Comparison of ENCODE assay signal across 8 cellular contexts in the genomic region with DNA sequence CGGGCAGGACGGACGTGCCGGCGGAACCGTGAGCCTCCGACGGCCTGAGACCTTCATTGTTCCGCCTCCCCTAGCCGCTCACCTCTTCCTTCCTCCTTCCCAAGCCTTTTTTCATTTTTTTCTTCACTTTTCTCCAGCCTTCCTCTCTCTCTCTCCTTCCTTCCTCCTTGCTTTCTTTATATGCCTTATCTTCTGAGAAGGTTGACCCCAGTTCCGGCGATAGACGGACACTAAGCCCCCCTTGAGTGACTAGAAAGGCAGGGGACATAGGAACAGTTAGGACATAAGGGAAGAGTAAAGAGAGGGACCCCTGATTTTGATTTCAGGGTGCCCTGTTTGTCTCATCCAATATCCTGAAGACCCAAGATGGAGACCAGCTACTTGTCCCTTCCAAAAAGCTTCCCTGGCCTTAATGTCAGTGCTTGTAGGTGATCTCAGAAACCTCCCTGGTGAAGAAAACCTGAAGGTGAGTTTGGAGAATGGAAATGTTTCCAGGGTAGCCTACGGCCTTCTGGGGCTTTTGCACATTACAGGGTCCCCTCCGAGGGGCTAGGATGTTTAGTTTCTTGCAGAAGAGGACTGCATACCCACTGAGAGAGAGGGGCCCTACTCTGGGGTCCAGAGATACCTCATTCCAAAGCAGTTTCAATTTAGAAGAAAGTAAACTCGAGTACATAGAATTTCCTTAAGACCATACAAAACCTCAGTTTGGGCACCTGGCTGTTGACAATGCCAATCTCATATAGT. TPM values are rescaled to one million over a fixed set of nuclear protein-coding genes. Genes with fewer than 3 reads are reported as not detected.
DNase-seq lines count a peak whose midpoint lies in the region; ATAC-seq and TF ChIP-seq lines count a peak whose summit lies in the region.

No MANE protein-coding gene starts in this region.

- no peaks in the 10 kb centered on the region for H3K36me3 ChIP-seq in lower lobe of right lung
- H3K36me3 ChIP-seq in vagina = no peaks in the 10 kb centered on the region

- H3K9me3 Mint-ChIP-seq in stimulated activated naive CD8-positive, alpha-beta T cell treated with anti-CD3 and anti-CD28 coated beads, Interleukin-15, Interleukin-2, amounts not matched to agents 100 ng/mL and 50 ng/mL, for 24 hours = no peaks in the 10 kb centered on the region

- H3K4me3 Mint-ChIP-seq in stimulated activated naive CD8-positive, alpha-beta T cell treated with anti-CD3 and anti-CD28 coated beads, Interleukin-15, Interleukin-2, amounts not matched to agents 100 ng/mL and 50 ng/mL, for 24 hours = peak overlapping the region; percentile 89

- no peak for TF ChIP-seq CTCF in astrocyte of the spinal cord (IDR thresholded peaks at IDR 0.05; ENCODE audit: low read depth, low read length)
- TF ChIP-seq CTCF in lower lobe of right lung (IDR thresholded peaks at IDR 0.05) = no peak
- no peak for TF ChIP-seq CTCF in vagina (IDR thresholded peaks at IDR 0.05)

- H3K27me3 ChIP-seq in lower lobe of right lung (ENCODE audit: low read depth) = peaks cover 11% of the 10 kb centered on the region
- no peaks in the 10 kb centered on the region for H3K27me3 ChIP-seq in vagina

- peak overlapping the region; percentile 85 for H3K27ac Mint-ChIP-seq in stimulated activated naive CD8-positive, alpha-beta T cell treated with anti-CD3 and anti-CD28 coated beads, Interleukin-15, Interleukin-2, amounts not matched to agents 100 ng/mL and 50 ng/mL, for 24 hours

- no peaks in the 10 kb centered on the region for H3K36me3 Mint-ChIP-seq in stimulated activated naive CD8-positive, alpha-beta T cell treated with anti-CD3 and anti-CD28 coated beads, Interleukin-15, Interleukin-2, amounts not matched to agents 100 ng/mL and 50 ng/mL, for 24 hours (ENCODE audit: low read depth)

- H3K4me3 ChIP-seq in astrocyte of the spinal cord (ENCODE audit: low read depth, low read length) (peak overlapping the region; percentile 76), lower lobe of right lung (peak overlapping the region; percentile 86), vagina (peak overlapping the region; percentile 84 to 85)

- peaks cover 56% of the 10 kb centered on the region for H3K27me3 Mint-ChIP-seq in stimulated activated naive CD8-positive, alpha-beta T cell treated with anti-CD3 and anti-CD28 coated beads, Interleukin-15, Interleukin-2, amounts not matched to agents 100 ng/mL and 50 ng/mL, for 24 hours

- H3K4me1 ChIP-seq in lower lobe of right lung = peaks cover 63% of the 10 kb centered on the region
- peaks cover 42% of the 10 kb centered on the region for H3K4me1 ChIP-seq in vagina

- in situ Hi-C loops in astrocyte of the spinal cord (cut with HindIII; ENCODE audit: low sequenced_read_pairs) = no loop called here

- no peaks in the 10 kb centered on the region for H3K9me3 ChIP-seq in lower lobe of right lung
- H3K9me3 ChIP-seq in vagina = no peaks in the 10 kb centered on the region

- no peak for DNase-seq in stimulated activated naive CD8-positive, alpha-beta T cell treated with anti-CD3 and anti-CD28 coated beads, Interleukin-15, Interleukin-2, amounts not matched to agents 100 U/mL and 50 U/mL, for 24 hours
- DNase-seq in astrocyte of the spinal cord (ENCODE audit: low read depth, low spot score) = peak; percentile 38
- no peak for DNase-seq in lower lobe of right lung
- peak in 1 of 2 donors; percentile 84 for DNase-seq in vagina (ENCODE audit: extremely low spot score in 2 of 2)

- no peak for TF ChIP-seq POLR2A in vagina (IDR thresholded peaks at IDR 0.05)

- H3K27ac ChIP-seq in lower lobe of right lung (peak overlapping the region; percentile 72), vagina (peak overlapping the region; percentile 96)

- H3K4me1 Mint-ChIP-seq in stimulated activated naive CD8-positive, alpha-beta T cell treated with anti-CD3 and anti-CD28 coated beads, Interleukin-15, Interleukin-2, amounts not matched to agents 100 ng/mL and 50 ng/mL, for 24 hours (ENCODE audit: low read depth) = peaks cover 59% of the 10 kb centered on the region

- no peak for ATAC-seq in stimulated activated naive CD8-positive, alpha-beta T cell treated with anti-CD3 and anti-CD28 coated beads, Interleukin-15, Interleukin-2, amounts not matched to agents 100 U/mL and 50 U/mL, for 24 hours
- no peak for ATAC-seq in lower lobe of right lung
- no peak for ATAC-seq in GM19035 (IDR thresholded peaks at IDR 0.05; ENCODE audit: unreplicated experiment)
- no peak for ATAC-seq in GM19324 (IDR thresholded peaks at IDR 0.05; ENCODE audit: low FRiP score, unreplicated experiment)
- no peak for ATAC-seq in HG02642 (IDR thresholded peaks at IDR 0.05; ENCODE audit: poor library complexity, unreplicated experiment)

- intact Hi-C loops in lower lobe of right lung (cut with DNase I) (no loop called here), vagina (cut with DNase I) (loop anchor here (5.0 to 10.0 kb wide), 4 partner anchors 324 to 694 kb away; no protein-coding TSS in a partner anchor)

RNA-seq across cellular contexts. Expression of a gene that starts 3.5 kb away (rescaled TPM):
- total RNA-seq in lower lobe of right lung (19.5 TPM), vagina (130 TPM)

RNA-seq across cellular contexts. Expression of a gene that starts 14.4 kb away (rescaled TPM):
- total RNA-seq in lower lobe of right lung (41.3 TPM), vagina (69.5 TPM)
